8 cellular contexts compared by ENCODE assay signal in genomic region chr3:131026321-131027151, GRCh38. TPM values are rescaled to one million over a fixed set of nuclear protein-coding genes. Genes with fewer than 3 reads are reported as not detected.
DNase-seq lines count a peak whose midpoint lies in the region; ATAC-seq and TF ChIP-seq lines count a peak whose summit lies in the region.

TSS of gene ASTE1 (minus strand) at chr3:131026825. CDS start at chr3:131025306, 1,519 bp downstream.
TSS of gene NEK11 (plus strand) at chr3:131026877. CDS start at chr3:131029709, 2,832 bp downstream.

- H4K20me1 ChIP-seq in OCI-LY1 (ENCODE audit: insufficient read depth, low read length): no peaks in the 10 kb centered on the region

- H3K4me1 ChIP-seq in OCI-LY1 (ENCODE audit: insufficient read depth, low read length, severe bottlenecking): peaks cover 34% of the 10 kb centered on the region

- no peaks in the 10 kb centered on the region for H3K79me2 ChIP-seq in OCI-LY1 (ENCODE audit: insufficient read depth, low read length)

- H3K36me3 ChIP-seq in OCI-LY1 (ENCODE audit: insufficient read depth, low read length): peaks cover 35% of the 10 kb centered on the region

- H3K4me3 ChIP-seq in OCI-LY1 (ENCODE audit: low read depth, low read length, poor library complexity, severe bottlenecking): peak within 1 kb of the TSS; percentile 83

- H3K27me3 ChIP-seq in OCI-LY1 (ENCODE audit: insufficient read depth, low read length): no peaks in the 10 kb centered on the region

- H3F3A ChIP-seq in OCI-LY1 (ENCODE audit: insufficient read depth, low read length): no peaks in the 10 kb centered on the region

- no peaks in the 10 kb centered on the region for H3K9me3 ChIP-seq in OCI-LY1 (ENCODE audit: low read length)

- peak; percentile 99 for ATAC-seq in GM21526 (IDR thresholded peaks at IDR 0.05; ENCODE audit: low FRiP score, unreplicated experiment)

- H3K27ac ChIP-seq in OCI-LY1 (ENCODE audit: low read depth, low read length, poor library complexity, severe bottlenecking) (peak within 1 kb of the TSS; percentile 67), epithelial cell of prostate (peak within 1 kb of the TSS; percentile 68)

- no peak for TF ChIP-seq CTCF in OCI-LY1 (IDR thresholded peaks at IDR 0.05; ENCODE audit: low read length)

- peak; percentile 95 for DNase-seq in DMS 273 (lab: John Stamatoyannopoulos, UW; ENCODE audit: unreplicated experiment)
- peak; percentile 66 for DNase-seq in HuH-7 (ENCODE audit: low spot score)
- peak; percentile 88 for DNase-seq in activated T-cell treated with anti-CD3 and anti-CD28 coated beads for 24 hours (ENCODE audit: low read depth)
- peak; percentile 34 for DNase-seq in epithelial cell of prostate (ENCODE audit: low read depth, low spot score)
- peak; percentile 90 for DNase-seq in mucosa of gallbladder (ENCODE audit: low spot score)
- DNase-seq in stimulated activated CD8-positive, alpha-beta memory T cell treated with anti-CD3 and anti-CD28 coated beads, Interleukin-4, amount 100 ng/mL, for 4 hours (ENCODE audit: low read depth in 2 of 2, low spot score in 1 of 2): peak; percentile 76 to 80

- H3K9me2 ChIP-seq in OCI-LY1 (ENCODE audit: low read depth, low read length): no peaks in the 10 kb centered on the region

- H3K9ac ChIP-seq in OCI-LY1 (ENCODE audit: low read length): peak within 1 kb of the TSS; percentile 89

- peak within 1 kb of the TSS; percentile 87 for H3K4me2 ChIP-seq in OCI-LY1 (ENCODE audit: low read length)

- peak within 1 kb of the TSS; percentile 52 for H2AFZ ChIP-seq in OCI-LY1 (ENCODE audit: low read length)

RNA-seq across cellular contexts. Expression of gene ASTE1, which starts in this region (rescaled TPM):
- 6.0 TPM for total RNA-seq in mucosa of gallbladder

RNA-seq across cellular contexts. Expression of gene NEK11, which starts in this region (rescaled TPM):
- 10.9 TPM for total RNA-seq in mucosa of gallbladder

Comparison
In these comparisons a context has a peak if more than half of its experiments do, and no peak if none do; other contexts are left out.
1. Peak in every context shown above with its lines: DNase-seq, ATAC-seq, H3K4me3 ChIP-seq and H3K27ac ChIP-seq.
2. DNase-seq: peak in every context shown above with its lines; median percentile 95 in DMS 273; 90 in mucosa of gallbladder; 88 in activated T-cell treated with anti-CD3 and anti-CD28 coated beads for 24 hours; 78 in stimulated activated CD8-positive, alpha-beta memory T cell treated with anti-CD3 and anti-CD28 coated beads, Interleukin-4, amount 100 ng/mL, for 4 hours; 66 in HuH-7; 34 in epithelial cell of prostate.